1 cellular context compared by ENCODE assay signal in the genomic region with DNA sequence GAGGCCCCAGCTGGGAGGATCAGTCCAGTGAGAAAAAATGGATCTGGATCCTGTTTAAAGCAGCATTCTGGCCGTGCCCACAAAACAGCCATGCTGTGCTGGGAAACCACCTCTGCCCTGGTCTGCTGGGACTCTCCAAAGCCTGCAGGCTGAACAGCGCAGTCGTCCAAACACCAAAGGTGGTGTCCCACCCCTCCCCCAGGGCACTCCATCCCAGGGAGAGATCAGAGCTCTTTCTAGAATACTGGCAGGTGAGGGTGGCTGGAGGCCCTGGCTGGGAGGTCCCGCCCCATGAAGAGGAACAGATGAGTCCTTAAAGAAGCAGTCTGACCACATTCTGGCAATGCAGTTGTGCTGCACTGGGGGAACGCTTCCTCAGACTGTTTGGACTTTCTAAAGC.
TF ChIP-seq lines count a peak whose summit lies in the region.

No MANE protein-coding gene starts in this region.

TF ChIP-seq in H1, 55 proteins besides CTCF, POLR2A, EP300 and RAD21:
- TF ChIP-seq SIX5 (IDR thresholded peaks at IDR 0.05; ENCODE audit: low read depth, low read length) (no peak), TBP (IDR thresholded peaks at IDR 0.05; ENCODE audit: low read depth, low read length) (no peak), CREB1 (IDR thresholded peaks at IDR 0.05) (no peak), SUZ12 (IDR thresholded peaks at IDR 0.05; ENCODE audit: low read length) (no peak), GTF2F1 (IDR thresholded peaks at IDR 0.05; ENCODE audit: borderline replicate concordance, low read depth, low read length) (no peak), EZH2 (IDR thresholded peaks at IDR 0.05; ENCODE audit: low read depth, low read length, severe bottlenecking) (no peak), POU5F1 (IDR thresholded peaks at IDR 0.05; ENCODE audit: low read depth, low read length) (no peak), MAFK (IDR thresholded peaks at IDR 0.05; ENCODE audit: low read depth, low read length) (no peak), ASH2L (IDR thresholded peaks at IDR 0.05; ENCODE audit: low read length) (no peak), GABPA (IDR thresholded peaks at IDR 0.05; ENCODE audit: borderline replicate concordance, insufficient read depth, low read length) (no peak)
